In the genomic region with DNA sequence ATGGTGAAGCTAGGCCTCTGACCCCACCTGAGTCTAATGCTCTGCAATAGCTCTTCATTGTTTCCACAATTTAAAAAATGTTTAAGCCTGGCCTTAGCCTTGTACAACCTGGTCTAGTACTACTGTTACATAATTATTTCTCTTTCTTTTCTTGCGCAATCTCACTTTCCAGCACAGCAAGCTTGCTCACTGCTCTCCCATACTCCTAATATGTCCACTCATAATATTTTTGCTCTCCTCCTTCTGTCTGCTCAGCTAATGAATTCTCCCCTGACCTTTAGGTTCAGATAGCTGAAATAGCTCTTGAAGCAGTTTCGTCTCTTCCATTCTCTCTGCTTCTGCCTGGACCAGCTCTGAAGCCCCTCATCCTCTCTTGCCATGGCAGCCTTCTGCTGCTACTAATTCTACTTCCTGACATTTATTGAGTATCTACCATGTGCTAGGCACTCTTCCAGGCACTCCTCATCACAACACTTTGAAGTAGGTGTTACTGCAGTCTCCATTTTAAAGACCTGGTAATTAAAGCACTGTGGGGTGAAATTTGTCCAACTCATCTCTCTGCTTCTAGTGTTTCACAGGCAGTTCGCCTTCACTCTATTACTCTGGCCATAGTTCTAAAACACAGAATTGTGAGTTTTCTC, we compare ENCODE assay signal across 18 cellular contexts. TPM values are rescaled to one million over a fixed set of nuclear protein-coding genes. Genes with fewer than 3 reads are reported as not detected.
DNase-seq lines count a peak whose midpoint lies in the region; ATAC-seq and TF ChIP-seq lines count a peak whose summit lies in the region.
"Had no signal": no experiment of that assay in that cellular context is flagged by ENCODE, and none has a peak within 500 bp of the region (broad histone marks: within the 10 kb centered on the region; RNA-seq: fewer than 3 reads in every experiment).

No MANE protein-coding gene starts in this region.

- intact Hi-C loops in esophagus muscularis mucosa (cut with DNase I) (no loop called here), ovary (cut with DNase I) (no loop called here)

- TF ChIP-seq POLR2A in esophagus muscularis mucosa (IDR thresholded peaks at IDR 0.05; ENCODE audit: low read depth): no peak
- TF ChIP-seq POLR2A in ovary (IDR thresholded peaks at IDR 0.05): no peak

- no peak overlapping the region for H2AFZ ChIP-seq in GM23248

- H3K4me3 ChIP-seq in GM23248 (no peak overlapping the region), esophagus muscularis mucosa (no peak overlapping the region), ovary (no peak overlapping the region)
- H3K4me3 ChIP-seq: colonic mucosa, gastrocnemius medialis had no signal

- TF ChIP-seq EP300 in esophagus muscularis mucosa (IDR thresholded peaks at IDR 0.05): no peak
- TF ChIP-seq EP300 in ovary (IDR thresholded peaks at IDR 0.05): peak; percentile 12

- WGBS in GM23248 (ENCODE audit: low coverage in 1 of 2, low lambda C conversion rate in 2 of 2, missing lambda C conversion rate in 2 of 2), 2 experiments: 77 to 80% methylated on average over 3 of the region's 3 CpGs
- WGBS in esophagus muscularis mucosa: 90% methylated on average over 3 of the region's 3 CpGs
- WGBS in ovary, 3 donors: 46 to 57% (median 50%) methylated on average over 3 of the region's 3 CpGs

- H3K27me3 ChIP-seq in GM23248 (replicated peaks; ENCODE audit: insufficient read depth): no peaks in the 10 kb centered on the region
- no peaks in the 10 kb centered on the region for H3K27me3 ChIP-seq in esophagus muscularis mucosa
- H3K27me3 ChIP-seq in ovary: no peaks in the 10 kb centered on the region
- H3K27me3 ChIP-seq: colonic mucosa, gastrocnemius medialis had no signal

- H3K79me2 ChIP-seq in GM23248 (ENCODE audit: insufficient read depth): no peaks in the 10 kb centered on the region

- in situ Hi-C loops in GM23248 (cut with MboI): no loop called here

- H3K9ac ChIP-seq in GM23248: no peak overlapping the region

- no peak for TF ChIP-seq CTCF in esophagus muscularis mucosa (IDR thresholded peaks at IDR 0.05)
- no peak for TF ChIP-seq CTCF in ovary (IDR thresholded peaks at IDR 0.05)

- peaks cover 25% of the 10 kb centered on the region for H3K4me1 ChIP-seq in GM23248 (ENCODE audit: insufficient read depth)
- H3K4me1 ChIP-seq in esophagus muscularis mucosa: peaks cover 31 to 50% (median 41%) of the 10 kb centered on the region in 4 donors
- peaks cover 21% of the 10 kb centered on the region for H3K4me1 ChIP-seq in ovary (ENCODE audit: insufficient read depth)
- H3K4me1 ChIP-seq: colonic mucosa had no signal

- no peak overlapping the region for H3K4me2 ChIP-seq in GM23248 (ENCODE audit: unreplicated experiment)

- H3K9me3 ChIP-seq in GM23248 (ENCODE audit: low read depth): no peaks in the 10 kb centered on the region
- no peaks in the 10 kb centered on the region for H3K9me3 ChIP-seq in esophagus muscularis mucosa
- H3K9me3 ChIP-seq in ovary: no peaks in the 10 kb centered on the region
- H3K9me3 ChIP-seq: colonic mucosa, gastrocnemius medialis had no signal

- DNase-seq in GM23248 (peak; percentile 81), OCI-M1 (lab: John Stamatoyannopoulos, UW) (peak; percentile 73), esophagus muscularis mucosa (ENCODE audit: extremely low spot score) (no peak), ovary (no peak), amygdala (lab: John Stamatoyannopoulos, UW) (no peak)
- no peak for DNase-seq in stimulated activated naive CD4-positive, alpha-beta T cell treated with Interleukin-2 at 50 U/mL for 16 hours (lab: John Stamatoyannopoulos, UW)
- DNase-seq: activated B cell treated with CpG ODN at 0.5 μM for 24 hours; CD4-positive, CD25-positive, alpha-beta regulatory T cell; colonic mucosa; gastrocnemius medialis; H7; naive B cell; NCI-H1105; NCI-H510A had no signal

- ATAC-seq in HG03354 (IDR thresholded peaks at IDR 0.05; ENCODE audit: poor library complexity, severe bottlenecking, unreplicated experiment): no peak
- no peak for ATAC-seq in HG03378 (IDR thresholded peaks at IDR 0.05; ENCODE audit: unreplicated experiment)
- ATAC-seq: gastrocnemius medialis, Right ventricle myocardium inferior had no signal

- H3K27ac ChIP-seq in GM23248: no peak overlapping the region
- peak overlapping the region; percentile 15 to 65 (median 44) for H3K27ac ChIP-seq in esophagus muscularis mucosa (replicated peaks in 1 of 4)
- peak overlapping the region in 1 of 2 donors; percentile 41 for H3K27ac ChIP-seq in ovary
- H3K27ac ChIP-seq: colonic mucosa, gastrocnemius medialis had no signal

- H4K20me1 ChIP-seq in GM23248 (ENCODE audit: insufficient read depth): no peaks in the 10 kb centered on the region

- H3K9me2 ChIP-seq in GM23248 (ENCODE audit: insufficient read depth): no peaks in the 10 kb centered on the region

- peaks cover 16% of the 10 kb centered on the region; the same call in 1 of the 2 replicates for H3F3A ChIP-seq in GM23248 (ENCODE audit: insufficient read depth)

- no peaks in the 10 kb centered on the region for H3K36me3 ChIP-seq in GM23248 (ENCODE audit: low read depth)
- no peaks in the 10 kb centered on the region for H3K36me3 ChIP-seq in esophagus muscularis mucosa
- no peaks in the 10 kb centered on the region for H3K36me3 ChIP-seq in ovary
- H3K36me3 ChIP-seq: colonic mucosa, gastrocnemius medialis had no signal

RNA-seq across cellular contexts. Expression of gene SLC48A1, which starts 2.8 kb away (rescaled TPM):
- total RNA-seq in GM23248 (2014; rRNA removed; shearing (Covaris generic)): 16.4 and 20.9 TPM in 2 replicates
- 19.1 and 21.8 TPM in 2 replicates for polyA plus RNA-seq in GM23248 (2016; fragmentation: Nextera tagmentation; extraction: Ambion mirVana)
- 10 to 100 TPM; 34.5 to 56.0 (median 40.7) TPM for total RNA-seq in esophagus muscularis mucosa
- total RNA-seq in ovary: 100 to 1,000 TPM in 2 of 7 donors, 10 to 100 TPM in 5; 36.7 to 143 (median 98.3) TPM
- 10 to 100 TPM; 24.1 to 41.1 TPM for polyA plus RNA-seq in ovary

RNA-seq across cellular contexts. Expression of gene RAPGEF3, which starts 11.5 kb away (rescaled TPM):
- total RNA-seq in GM23248 (2014; rRNA removed; shearing (Covaris generic)): 1.3 and 3.7 TPM in 2 replicates
- polyA plus RNA-seq in GM23248 (2016; fragmentation: Nextera tagmentation; extraction: Ambion mirVana) (1.1 and 1.4 TPM in 2 replicates), ovary (10 to 100 TPM; 16.9 to 68.4 TPM)
- total RNA-seq in esophagus muscularis mucosa (10 to 100 TPM; 18.3 to 48.2 (median 32.5) TPM), ovary (100 to 1,000 TPM in 3 of 7 donors, 10 to 100 TPM in 4; 50.4 to 132 (median 93.5) TPM)

RNA-seq across cellular contexts. Expression of gene ENDOU, which starts 44.9 kb away (rescaled TPM):
- 0.22 TPM in 1 of 2 replicates, not detected in the other for total RNA-seq in GM23248 (2014; rRNA removed; shearing (Covaris generic))
- polyA plus RNA-seq in GM23248 (2016; fragmentation: Nextera tagmentation; extraction: Ambion mirVana) (0.10 TPM in 1 of 2 replicates, not detected in the other), ovary (1 to 10 TPM; 1.4 to 1.6 TPM)
- total RNA-seq in esophagus muscularis mucosa (1 to 10 TPM in 1 of 4 donors, under 1 TPM in 1, not detected in 2; 0.39 to 2.0 TPM), ovary (1 to 10 TPM in 5 of 7 donors, under 1 TPM in 2; 0.69 to 3.6 (median 1.3) TPM)
- total RNA-seq: CD4-positive, CD25-positive, alpha-beta regulatory T cell; colonic mucosa; H7; kidney epithelial cell; Right ventricle myocardium inferior had no signal

RNA-seq across cellular contexts. Expression of gene HDAC7, which starts 49.5 kb away (rescaled TPM):
- total RNA-seq in GM23248 (2014; rRNA removed; shearing (Covaris generic)): 62.9 and 72.3 TPM in 2 replicates
- 45.3 and 46.2 TPM in 2 replicates for polyA plus RNA-seq in GM23248 (2016; fragmentation: Nextera tagmentation; extraction: Ambion mirVana)
- total RNA-seq in esophagus muscularis mucosa: 100 to 1,000 TPM in 1 of 4 donors, 10 to 100 TPM in 3; 58.3 to 105 (median 82.5) TPM
- 100 to 1,000 TPM in 5 of 7 donors, 10 to 100 TPM in 2; 47.2 to 151 (median 103) TPM for total RNA-seq in ovary
- 10 to 100 TPM; 40.1 to 79.4 TPM for polyA plus RNA-seq in ovary

Comparison
In these comparisons a context has a peak if more than half of its experiments do, and no peak if none do; other contexts are left out.
1. DNase-seq: peak in GM23248 (single experiment) and OCI-M1 (single experiment); none in esophagus muscularis mucosa (single experiment), ovary (0 of 5), amygdala (0 of 56) and stimulated activated naive CD4-positive, alpha-beta T cell treated with Interleukin-2 at 50 U/mL for 16 hours (single experiment).